8 cellular contexts compared by ENCODE assay signal in the genomic region with DNA sequence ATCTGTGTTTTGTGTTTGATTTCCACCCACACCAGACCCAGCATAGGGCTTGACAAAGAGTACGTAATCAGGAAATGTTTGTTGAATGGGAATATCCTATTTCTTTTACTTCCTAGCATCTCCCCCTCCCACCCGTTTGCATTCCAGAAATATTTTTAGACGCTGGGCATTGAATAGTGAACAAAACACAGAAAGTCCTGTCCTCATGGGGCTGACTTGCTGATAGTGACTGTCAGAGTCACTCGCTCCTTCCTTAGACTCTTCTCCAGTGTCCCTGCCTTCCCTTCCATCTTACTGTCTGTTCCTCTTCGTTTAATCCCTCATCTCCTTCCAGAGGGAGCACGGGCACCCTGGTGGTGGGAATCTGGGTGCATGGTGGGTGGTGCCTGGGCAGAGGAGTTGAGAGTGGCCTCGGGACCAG. TPM values are rescaled to one million over a fixed set of nuclear protein-coding genes. Genes with fewer than 3 reads are reported as not detected.
DNase-seq lines count a peak whose midpoint lies in the region; ATAC-seq, FAIRE-seq and TF ChIP-seq lines count a peak whose summit lies in the region.

No MANE protein-coding gene starts in this region.

- in situ Hi-C loops in Panc1 (cut with HindIII; ENCODE audit: low pct_unique_long_range_greater_than_20kb, low sequenced_read_pairs), result no loop called here

- ATAC-seq in Panc1 (peak; percentile 56), GM18502 (IDR thresholded peaks at IDR 0.05; ENCODE audit: poor library complexity, unreplicated experiment) (no peak), GM18909 (IDR thresholded peaks at IDR 0.05; ENCODE audit: poor library complexity, unreplicated experiment) (no peak), esophagus mucosa (no peak)

- H3K23me2 ChIP-seq in H1 (ENCODE audit: low read depth, low read length), result peaks cover 14% of the 10 kb centered on the region

- CTCF ChIA-PET in Panc1 (lab: Charles Lee), result interaction anchor here (1.0 kb wide), 1 partner anchor 14 kb away, joined by 3 read pairs; no protein-coding TSS in a partner anchor
- CTCF ChIA-PET in H1 (lab: Charles Lee; ENCODE audit: partially characterized antibody), result interaction anchor here (0.6 to 2.3 kb wide), 8 partner anchors 10 to 154 kb away, joined by 3 to 10 read pairs (median 6); partner anchors contain the start of gene SLC25A29

- peak; percentile 45 for DNase-seq in H7
- no peak for DNase-seq in Panc1 (ENCODE audit: low read depth, low spot score)
- peak in 1 of 2 experiments; percentile 60 for DNase-seq in H1 (ENCODE audit: low read depth in 1 of 2, low spot score in 2 of 2)
- no peak for DNase-seq in stimulated activated CD8-positive, alpha-beta memory T cell treated with anti-CD3 and anti-CD28 coated beads, Interleukin-4, amount 100 ng/mL, for 48 hours

- peak overlapping the region; percentile 88 for H3K27ac ChIP-seq in Panc1 (ENCODE audit: low read length)
- peak overlapping the region; percentile 0; the same call in 1 of the 2 replicates for H3K27ac ChIP-seq in H1 (ENCODE audit: low read depth, low read length)

- TSS peak; percentile 93 for BruUV-seq in Panc1 (replicated peaks; lab: Mats Ljungman, UMichigan)

- no peak overlapping the region for H3K23ac ChIP-seq in H1 (ENCODE audit: insufficient read length)

- no peak overlapping the region for H3K4ac ChIP-seq in H1 (replicated peaks; ENCODE audit: insufficient read length, low read depth, low read length)

- peak overlapping the region; percentile 97 for H3K4me3 ChIP-seq in H7 (ENCODE audit: insufficient read depth, low read depth, low read length)
- H3K4me3 ChIP-seq in Panc1 (ENCODE audit: low read depth in 2 of 2, low read length in 2 of 2), result peak overlapping the region; percentile 92
- peak overlapping the region; percentile 89 to 98 (median 94) for H3K4me3 ChIP-seq in H1 (ENCODE audit: extremely low read depth in 1 of 4, insufficient read depth in 2 of 4, low read depth in 3 of 4, low read length in 4 of 4)
- H3K4me3 ChIP-seq in neuron (ENCODE audit: low read length), result peak overlapping the region; percentile 90

- no peak for TF ChIP-seq POLR2A in H1 (IDR thresholded peaks at IDR 0.05; ENCODE audit: control extremely low read depth in 1 of 2, low read depth in 2 of 2, low read length in 2 of 2)

- peaks cover 2% of the 10 kb centered on the region; the same call in 1 of the 2 replicates for H3K36me3 ChIP-seq in H7 (replicated peaks; ENCODE audit: control insufficient read depth, insufficient read depth, low read length)
- peaks cover 6% of the 10 kb centered on the region; the same call in 1 of the 2 replicates for H3K36me3 ChIP-seq in Panc1 (ENCODE audit: control insufficient read depth, insufficient read depth, low read length)
- H3K36me3 ChIP-seq in H1 (ENCODE audit: control insufficient read depth in 2 of 4, insufficient read depth in 4 of 4, low read length in 3 of 4), result peaks cover 0 to 20% (median 0%) of the 10 kb centered on the region in 4 experiments; a peak in 2 of 8 replicates
- H3K36me3 ChIP-seq in neuron (ENCODE audit: insufficient read depth, low read length), result peaks cover 7% of the 10 kb centered on the region

- H2BK120ac ChIP-seq in H1 (replicated peaks; ENCODE audit: low read depth, low read length), result no peak overlapping the region

- H3K4me2 ChIP-seq in H1 (ENCODE audit: insufficient read depth in 1 of 2, low read depth in 2 of 2, low read length in 2 of 2), result peak overlapping the region; percentile 87 to 94

- 0 out of 2 replicates have a peak overlapping the region, but pooled peaks have one; percentile 0 for H2AFZ ChIP-seq in H1 (ENCODE audit: low read length)
- peak overlapping the region; percentile 94 for H2AFZ ChIP-seq in neuron (ENCODE audit: low read depth, low read length)

- TF ChIP-seq CTCF in Panc1 (IDR thresholded peaks at IDR 0.05) (peak; percentile 13; the same call in 1 of the 2 replicates), H1 (IDR thresholded peaks at IDR 0.05; ENCODE audit: control extremely low read depth in 1 of 3, insufficient read depth in 1 of 3, low read depth in 1 of 3, low read length in 3 of 3) (peak in 1 of 3 experiments; percentile 20; a peak in 1 of 4 replicates)

- H2BK15ac ChIP-seq in H1 (ENCODE audit: low read length), result no peak overlapping the region; the same call in 1 of the 2 replicates

- H2BK20ac ChIP-seq in H1 (ENCODE audit: low read length), result no peak overlapping the region

- no peak for TF ChIP-seq RAD21 in H1 (IDR thresholded peaks at IDR 0.05 in 1 of 2, conservative IDR thresholded peaks at IDR 0.05 in 1 of 2; ENCODE audit: low read depth in 2 of 2, low read length in 2 of 2)

- H2BK12ac ChIP-seq in H1 (ENCODE audit: low read depth, low read length), result peak overlapping the region; percentile 69; the same call in 1 of the 2 replicates

- no peaks in the 10 kb centered on the region for H3K27me3 ChIP-seq in H7 (ENCODE audit: control insufficient read depth, insufficient read depth, low read length)
- no peaks in the 10 kb centered on the region for H3K27me3 ChIP-seq in Panc1 (ENCODE audit: control insufficient read depth, insufficient read depth, low read length)
- no peaks in the 10 kb centered on the region for H3K27me3 ChIP-seq in H1 (replicated peaks in 1 of 4; ENCODE audit: control insufficient read depth in 3 of 4, extremely low read depth in 1 of 4, insufficient read depth in 3 of 4, low read length in 3 of 4)
- H3K27me3 ChIP-seq in neuron (ENCODE audit: insufficient read depth, low read length), result no peaks in the 10 kb centered on the region

- no peak for FAIRE-seq in H1 (lab: Jason Lieb, UNC)

- no peaks in the 10 kb centered on the region for H3K9me3 ChIP-seq in Panc1 (ENCODE audit: control insufficient read depth, insufficient read depth, low read depth, low read length)
- H3K9me3 ChIP-seq in H1 (ENCODE audit: insufficient read depth in 2 of 2, low read depth in 1 of 2, low read length in 1 of 2), result no peaks in the 10 kb centered on the region
- no peaks in the 10 kb centered on the region for H3K9me3 ChIP-seq in neuron (ENCODE audit: low read length)

- H2BK5ac ChIP-seq in H1 (ENCODE audit: low read depth, low read length), result peak overlapping the region; percentile 85

- H3K4me1 ChIP-seq in Panc1 (ENCODE audit: control insufficient read depth, insufficient read depth, low read length) (no peaks in the 10 kb centered on the region; the same call in 1 of the 2 replicates), H1 (replicated peaks in 1 of 4; ENCODE audit: control insufficient read depth in 3 of 4, insufficient read depth in 4 of 4, low read length in 3 of 4) (peaks cover 13 to 26% (median 17%) of the 10 kb centered on the region in 4 experiments; a peak in 6 of 7 replicates), neuron (ENCODE audit: insufficient read depth, low read length) (peaks cover 31% of the 10 kb centered on the region)

- no peak overlapping the region for H3K18ac ChIP-seq in H1 (ENCODE audit: extremely low read depth, low read length)

- H4K5ac ChIP-seq in H1 (ENCODE audit: insufficient read length, low read depth, low read length), result no peak overlapping the region

- H4K91ac ChIP-seq in H1 (replicated peaks; ENCODE audit: insufficient read length, low read length), result no peak overlapping the region

- WGBS in H1 (ENCODE audit: extremely low coverage in 1 of 2, insufficient coverage in 1 of 2, insufficient read length in 1 of 2, insufficient replicate concordance in 2 of 2, low coverage in 1 of 2, low lambda C conversion rate in 2 of 2, missing lambda C conversion rate in 1 of 2), 2 experiments, result 12% methylated on average over 7 of the region's 7 CpGs; no CpG with 5 or more reads in 1 of the 2 experiments

- H3K14ac ChIP-seq in H1 (ENCODE audit: insufficient read length), result no peak overlapping the region

- peaks cover 4% of the 10 kb centered on the region; the same call in 1 of the 2 replicates for H3K79me1 ChIP-seq in H1 (ENCODE audit: low read depth, low read length)

- TF ChIP-seq EP300 in H1 (IDR thresholded peaks at IDR 0.05; ENCODE audit: borderline replicate concordance in 1 of 2, low read depth in 2 of 2, low read length in 2 of 2), result no peak

- POLR2A ChIA-PET in Panc1 (lab: Charles Lee) (no interaction called here), H1 (lab: Charles Lee; ENCODE audit: partially characterized antibody) (interaction anchor here (1.2 to 1.6 kb wide), 3 partner anchors 10 to 269 kb away, joined by 4 to 6 read pairs (median 5); no protein-coding TSS in a partner anchor)

- H3K9ac ChIP-seq in H1 (replicated peaks in 1 of 4; ENCODE audit: extremely low read depth in 1 of 4, low read depth in 3 of 4, low read length in 3 of 4), result peak overlapping the region in 3 of 4 experiments; percentile 2 to 91 (median 73); a peak in 5 of 7 replicates

- H3K56ac ChIP-seq in H1 (replicated peaks; ENCODE audit: insufficient read length, low read depth, low read length), result no peak overlapping the region

- H4K20me1 ChIP-seq in H1 (replicated peaks in 1 of 2; ENCODE audit: control insufficient read depth in 1 of 2, insufficient read depth in 2 of 2, low read length in 2 of 2), result peaks cover 0 to 2% of the 10 kb centered on the region in 2 experiments

- no peak overlapping the region for H4K8ac ChIP-seq in H1 (ENCODE audit: extremely low read depth, insufficient read depth, low read length)

- intact Hi-C loops in Panc1 (cut with micrococcal nuclease; ENCODE audit: unreplicated experiment), result loop anchor here (10.0 kb wide), 1 partner anchor 62 kb away; no protein-coding TSS in a partner anchor

- peaks cover 0 to 27% of the 10 kb centered on the region in 2 experiments; a peak in 2 of 4 replicates for H3K79me2 ChIP-seq in H1 (ENCODE audit: control insufficient read depth in 1 of 2, insufficient read depth in 2 of 2, low read length in 2 of 2)

- H2AK5ac ChIP-seq in H1 (ENCODE audit: low read depth, low read length), result no peak overlapping the region

RNA-seq across cellular contexts. Expression of gene WDR25, which starts 0.5 kb away (rescaled TPM):
- total RNA-seq in H7 (2014; rRNA removed; shearing (Covaris generic)), result 10.6 and 18.4 TPM in 2 replicates
- 4.1 TPM for total RNA-seq in Panc1 (2021; ENCODE audit: unreplicated experiment)
- 8.6 TPM for polyA plus RNA-seq in Panc1 (2012; ENCODE audit: insufficient read length)
- total RNA-seq in H1 (2021; fragmentation: NEBNext Ultra II Directional; extraction: Animal tissue kit (Norgen Biotek cat#: 25700)), result 11.0 and 11.2 TPM in 2 replicates
- polyA plus RNA-seq in H1 (2011; rRNA removed), result 16.2 and 22.7 TPM in 2 replicates
- 13.3 TPM for polyA plus RNA-seq in H1 (2011; cell fraction: cytosol; rRNA removed)
- polyA plus RNA-seq in H1 (2011; cell fraction: nucleus; rRNA removed), result 17.4 TPM
- polyA plus RNA-seq in H1 (2012, experiment 1 of 2), result 7.2 to 10.5 TPM (median 8.4 TPM) in 4 replicates
- polyA plus RNA-seq in H1 (2012, experiment 2 of 2), result 10.9 TPM
- 7.5 TPM for polyA plus RNA-seq in H1 (2013, experiment 1 of 2)
- 6.5 TPM for polyA plus RNA-seq in H1 (2013, experiment 2 of 2)
- polyA minus RNA-seq in H1 (2011; rRNA and poly(A)+ RNA removed), result 11.2 and 14.3 TPM in 2 replicates
- 8.8 TPM for polyA minus RNA-seq in H1 (2011; cell fraction: cytosol; rRNA and poly(A)+ RNA removed)
- polyA minus RNA-seq in H1 (2011; cell fraction: nucleus; rRNA and poly(A)+ RNA removed), result 13.0 TPM
- total RNA-seq in esophagus mucosa, result 5.3 TPM

RNA-seq across cellular contexts. Expression of gene SLC25A47, which starts 53.6 kb away (rescaled TPM):
- total RNA-seq in H7 (2014; rRNA removed; shearing (Covaris generic)), result 0.07 and 0.18 TPM in 2 replicates
- total RNA-seq in Panc1 (2021; ENCODE audit: unreplicated experiment) (not detected), esophagus mucosa (not detected)
- not detected for polyA plus RNA-seq in Panc1 (2012; ENCODE audit: insufficient read length)
- not detected in 2 replicates for total RNA-seq in H1 (2021; fragmentation: NEBNext Ultra II Directional; extraction: Animal tissue kit (Norgen Biotek cat#: 25700))
- polyA plus RNA-seq in H1 (2011; rRNA removed), result not detected in 2 replicates
- 0.05 TPM for polyA plus RNA-seq in H1 (2011; cell fraction: cytosol; rRNA removed)
- polyA plus RNA-seq in H1 (2011; cell fraction: nucleus; rRNA removed), result not detected
- not detected in 4 replicates for polyA plus RNA-seq in H1 (2012, experiment 1 of 2)
- not detected for polyA plus RNA-seq in H1 (2012, experiment 2 of 2)
- not detected for polyA plus RNA-seq in H1 (2013, experiment 1 of 2)
- polyA plus RNA-seq in H1 (2013, experiment 2 of 2), result not detected
- polyA minus RNA-seq in H1 (2011; rRNA and poly(A)+ RNA removed), result not detected in 2 replicates
- not detected for polyA minus RNA-seq in H1 (2011; cell fraction: cytosol; rRNA and poly(A)+ RNA removed)
- polyA minus RNA-seq in H1 (2011; cell fraction: nucleus; rRNA and poly(A)+ RNA removed), result not detected
